ENCODE assay signal across 16 cellular contexts in the genomic region with DNA sequence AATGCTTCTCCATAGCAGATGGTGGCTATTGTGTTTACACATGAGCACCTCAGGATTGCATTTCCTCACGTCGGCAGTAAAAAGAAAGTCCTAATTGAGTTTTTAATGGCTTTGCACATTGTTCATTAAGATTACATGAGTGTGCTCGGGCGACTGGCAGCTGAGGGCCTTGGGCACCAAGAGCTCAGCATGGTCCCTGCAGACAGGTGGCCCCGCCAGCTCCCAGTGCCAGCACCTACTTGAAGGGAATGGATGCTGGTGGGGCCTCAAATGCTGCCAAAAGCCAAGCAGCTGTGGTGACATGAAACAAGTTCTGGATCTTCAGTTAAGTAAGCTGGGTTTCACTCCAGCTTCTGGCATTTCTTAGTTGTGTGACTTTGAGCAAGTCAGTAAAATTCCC.
"Had no signal": no experiment of that assay in that cellular context is flagged by ENCODE, and none has a peak within 500 bp of the region (broad histone marks: within the 10 kb centered on the region; RNA-seq: fewer than 3 reads in every experiment).

No MANE protein-coding gene starts in this region.

- ATAC-seq: activated CD4-positive, CD25-positive, alpha-beta regulatory T cell treated with anti-CD3 and anti-CD28 coated beads, Interleukin-2, amount 50 U/mL, for 24 hours; left lobe of liver; upper lobe of right lung had no signal

- DNase-seq: activated CD4-positive, alpha-beta T cell treated with anti-CD3 and anti-CD28 coated beads, Interleukin-2, amount 50 U/mL, for 1 hour; activated CD8-positive, alpha-beta memory T cell treated with anti-CD3 and anti-CD28 coated beads for 24 hours; activated gamma-delta T cell treated with Interleukin-2 at 50 U/mL for 16 hours; activated naive CD8-positive, alpha-beta T cell treated with anti-CD3 and anti-CD28 coated beads for 36 hours; central memory CD4-positive, alpha-beta T cell; colonic mucosa; midbrain; naive B cell; ovary; sigmoid colon; stimulated activated CD4-positive, alpha-beta T cell treated with anti-CD3 and anti-CD28 coated beads, Interleukin-2, amount 100 ng/mL, for 24 hours; stomach; testis; upper lobe of right lung had no signal
